ENCODE assay signal across 1 cellular context in the genomic region with DNA sequence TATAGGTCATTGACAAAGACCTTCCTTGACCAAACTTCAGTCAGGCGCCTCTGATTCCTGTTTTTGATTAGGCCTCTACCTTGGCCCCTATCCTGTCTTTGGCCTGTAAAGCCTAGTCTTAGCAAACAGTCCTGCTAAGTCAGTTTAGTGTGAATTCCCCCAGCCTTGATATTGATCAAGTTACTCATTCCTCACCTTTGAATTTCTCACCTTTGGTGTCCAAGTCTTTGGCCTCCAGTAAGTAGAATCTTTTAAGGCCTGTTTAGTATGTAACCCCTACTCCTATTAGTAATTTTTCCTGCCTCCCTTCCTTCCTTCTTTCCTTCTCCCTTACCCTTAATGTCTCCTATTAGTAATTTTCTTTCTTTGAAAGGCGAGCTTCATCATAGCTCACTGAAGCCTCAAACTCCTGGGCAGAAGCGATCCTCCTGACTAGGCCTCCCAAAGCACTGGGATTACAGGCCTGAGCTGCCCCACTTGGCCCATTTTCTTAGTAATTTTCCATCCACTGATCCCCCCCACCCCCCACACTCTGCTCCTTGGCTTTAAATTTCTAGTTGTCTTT.
TF ChIP-seq lines count a peak whose summit lies in the region.

No MANE protein-coding gene starts in this region.

TF ChIP-seq in IMR-90, 13 proteins besides CTCF, POLR2A, EP300 and RAD21:
- TF ChIP-seq BHLHE40 (IDR thresholded peaks at IDR 0.05; ENCODE audit: low read depth, low read length) (no peak), NFE2L2 (IDR thresholded peaks at IDR 0.05; ENCODE audit: low read depth, low read length) (no peak), FOS (IDR thresholded peaks at IDR 0.05; ENCODE audit: low read depth, low read length) (no peak), MAZ (IDR thresholded peaks at IDR 0.05; ENCODE audit: borderline replicate concordance, low read depth, low read length) (no peak), MXI1 (IDR thresholded peaks at IDR 0.05; ENCODE audit: borderline replicate concordance, low read depth, low read length) (no peak), RCOR1 (IDR thresholded peaks at IDR 0.05; ENCODE audit: insufficient replicate concordance, low read length) (no peak), CEBPB (IDR thresholded peaks at IDR 0.05; ENCODE audit: low read depth, low read length) (no peak), CHD1 (IDR thresholded peaks at IDR 0.05; ENCODE audit: low read depth, low read length) (no peak), SMC3 (IDR thresholded peaks at IDR 0.05; ENCODE audit: low read depth, low read length) (no peak), MAFK (IDR thresholded peaks at IDR 0.05; ENCODE audit: low read depth, low read length) (no peak), RFX5 (IDR thresholded peaks at IDR 0.05; ENCODE audit: low read depth, low read length) (no peak)
- TF ChIP-seq, protein P1, sequence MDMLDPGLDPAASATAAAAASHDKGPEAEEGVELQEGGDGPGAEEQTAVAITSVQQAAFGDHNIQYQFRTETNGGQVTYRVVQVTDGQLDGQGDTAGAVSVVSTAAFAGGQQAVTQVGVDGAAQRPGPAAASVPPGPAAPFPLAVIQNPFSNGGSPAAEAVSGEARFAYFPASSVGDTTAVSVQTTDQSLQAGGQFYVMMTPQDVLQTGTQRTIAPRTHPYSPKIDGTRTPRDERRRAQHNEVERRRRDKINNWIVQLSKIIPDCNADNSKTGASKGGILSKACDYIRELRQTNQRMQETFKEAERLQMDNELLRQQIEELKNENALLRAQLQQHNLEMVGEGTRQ (IDR thresholded peaks at IDR 0.05; ENCODE audit: low read depth, low read length) = no peak
- TF ChIP-seq, protein P2, sequence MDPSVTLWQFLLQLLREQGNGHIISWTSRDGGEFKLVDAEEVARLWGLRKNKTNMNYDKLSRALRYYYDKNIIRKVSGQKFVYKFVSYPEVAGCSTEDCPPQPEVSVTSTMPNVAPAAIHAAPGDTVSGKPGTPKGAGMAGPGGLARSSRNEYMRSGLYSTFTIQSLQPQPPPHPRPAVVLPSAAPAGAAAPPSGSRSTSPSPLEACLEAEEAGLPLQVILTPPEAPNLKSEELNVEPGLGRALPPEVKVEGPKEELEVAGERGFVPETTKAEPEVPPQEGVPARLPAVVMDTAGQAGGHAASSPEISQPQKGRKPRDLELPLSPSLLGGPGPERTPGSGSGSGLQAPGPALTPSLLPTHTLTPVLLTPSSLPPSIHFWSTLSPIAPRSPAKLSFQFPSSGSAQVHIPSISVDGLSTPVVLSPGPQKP (IDR thresholded peaks at IDR 0.05; ENCODE audit: borderline replicate concordance, low read depth, low read length) = no peak
